ENCODE assay signal across 1 cellular context in genomic region chr2:20651731-20652099, GRCh38.
TF ChIP-seq lines count a peak whose summit lies in the region.

No MANE protein-coding gene starts in this region.

TF ChIP-seq in GM12878, 131 proteins besides CTCF, POLR2A, EP300 and RAD21 (continued from another document):
- no peak for TF ChIP-seq BRCA1 (IDR thresholded peaks at IDR 0.05; ENCODE audit: low read depth, low read length)
- TF ChIP-seq, protein P1, sequence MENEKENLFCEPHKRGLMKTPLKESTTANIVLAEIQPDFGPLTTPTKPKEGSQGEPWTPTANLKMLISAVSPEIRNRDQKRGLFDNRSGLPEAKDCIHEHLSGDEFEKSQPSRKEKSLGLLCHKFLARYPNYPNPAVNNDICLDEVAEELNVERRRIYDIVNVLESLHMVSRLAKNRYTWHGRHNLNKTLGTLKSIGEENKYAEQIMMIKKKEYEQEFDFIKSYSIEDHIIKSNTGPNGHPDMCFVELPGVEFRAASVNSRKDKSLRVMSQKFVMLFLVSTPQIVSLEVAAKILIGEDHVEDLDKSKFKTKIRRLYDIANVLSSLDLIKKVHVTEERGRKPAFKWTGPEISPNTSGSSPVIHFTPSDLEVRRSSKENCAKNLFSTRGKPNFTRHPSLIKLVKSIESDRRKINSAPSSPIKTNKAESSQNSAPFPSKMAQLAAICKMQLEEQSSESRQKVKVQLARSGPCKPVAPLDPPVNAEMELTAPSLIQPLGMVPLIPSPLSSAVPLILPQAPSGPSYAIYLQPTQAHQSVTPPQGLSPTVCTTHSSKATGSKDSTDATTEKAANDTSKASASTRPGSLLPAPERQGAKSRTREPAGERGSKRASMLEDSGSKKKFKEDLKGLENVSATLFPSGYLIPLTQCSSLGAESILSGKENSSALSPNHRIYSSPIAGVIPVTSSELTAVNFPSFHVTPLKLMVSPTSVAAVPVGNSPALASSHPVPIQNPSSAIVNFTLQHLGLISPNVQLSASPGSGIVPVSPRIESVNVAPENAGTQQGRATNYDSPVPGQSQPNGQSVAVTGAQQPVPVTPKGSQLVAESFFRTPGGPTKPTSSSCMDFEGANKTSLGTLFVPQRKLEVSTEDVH (IDR thresholded peaks at IDR 0.05; ENCODE audit: low read depth, partially characterized antibody): no peak
- TF ChIP-seq, protein P2, sequence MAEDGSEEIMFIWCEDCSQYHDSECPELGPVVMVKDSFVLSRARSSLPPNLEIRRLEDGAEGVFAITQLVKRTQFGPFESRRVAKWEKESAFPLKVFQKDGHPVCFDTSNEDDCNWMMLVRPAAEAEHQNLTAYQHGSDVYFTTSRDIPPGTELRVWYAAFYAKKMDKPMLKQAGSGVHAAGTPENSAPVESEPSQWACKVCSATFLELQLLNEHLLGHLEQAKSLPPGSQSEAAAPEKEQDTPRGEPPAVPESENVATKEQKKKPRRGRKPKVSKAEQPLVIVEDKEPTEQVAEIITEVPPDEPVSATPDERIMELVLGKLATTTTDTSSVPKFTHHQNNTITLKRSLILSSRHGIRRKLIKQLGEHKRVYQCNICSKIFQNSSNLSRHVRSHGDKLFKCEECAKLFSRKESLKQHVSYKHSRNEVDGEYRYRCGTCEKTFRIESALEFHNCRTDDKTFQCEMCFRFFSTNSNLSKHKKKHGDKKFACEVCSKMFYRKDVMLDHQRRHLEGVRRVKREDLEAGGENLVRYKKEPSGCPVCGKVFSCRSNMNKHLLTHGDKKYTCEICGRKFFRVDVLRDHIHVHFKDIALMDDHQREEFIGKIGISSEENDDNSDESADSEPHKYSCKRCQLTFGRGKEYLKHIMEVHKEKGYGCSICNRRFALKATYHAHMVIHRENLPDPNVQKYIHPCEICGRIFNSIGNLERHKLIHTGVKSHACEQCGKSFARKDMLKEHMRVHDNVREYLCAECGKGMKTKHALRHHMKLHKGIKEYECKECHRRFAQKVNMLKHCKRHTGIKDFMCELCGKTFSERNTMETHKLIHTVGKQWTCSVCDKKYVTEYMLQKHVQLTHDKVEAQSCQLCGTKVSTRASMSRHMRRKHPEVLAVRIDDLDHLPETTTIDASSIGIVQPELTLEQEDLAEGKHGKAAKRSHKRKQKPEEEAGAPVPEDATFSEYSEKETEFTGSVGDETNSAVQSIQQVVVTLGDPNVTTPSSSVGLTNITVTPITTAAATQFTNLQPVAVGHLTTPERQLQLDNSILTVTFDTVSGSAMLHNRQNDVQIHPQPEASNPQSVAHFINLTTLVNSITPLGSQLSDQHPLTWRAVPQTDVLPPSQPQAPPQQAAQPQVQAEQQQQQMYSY (CRISPR knock-in tag; IDR thresholded peaks at IDR 0.05): no peak
- no peak for TF ChIP-seq EZH2 (IDR thresholded peaks at IDR 0.05; ENCODE audit: borderline replicate concordance, control insufficient read depth, low read depth, low read length)
- no peak for TF ChIP-seq SREBF2 (IDR thresholded peaks at IDR 0.05; ENCODE audit: low read length)
- TF ChIP-seq E4F1 (IDR thresholded peaks at IDR 0.05; ENCODE audit: borderline replicate concordance, partially characterized antibody): no peak
- TF ChIP-seq SUPT20H (IDR thresholded peaks at IDR 0.05; ENCODE audit: borderline replicate concordance, control insufficient read depth, low read depth, low read length): no peak
- no peak for TF ChIP-seq ZNF622 (IDR thresholded peaks at IDR 0.05)
- no peak for TF ChIP-seq RUNX3 (IDR thresholded peaks at IDR 0.05; ENCODE audit: low read length)
